ENCODE assay signal across 13 cellular contexts in genomic region chr3:127857270-127857801, GRCh38. TPM values are rescaled to one million over a fixed set of nuclear protein-coding genes. Genes with fewer than 3 reads are reported as not detected.
DNase-seq lines count a peak whose midpoint lies in the region; ATAC-seq and TF ChIP-seq lines count a peak whose summit lies in the region.
"Had no signal": no experiment of that assay in that cellular context is flagged by ENCODE, and none has a peak within 500 bp of the region (broad histone marks: within the 10 kb centered on the region; RNA-seq: fewer than 3 reads in every experiment).

No MANE protein-coding gene starts in this region.

- H2BK5ac ChIP-seq in neuronal stem cell (ENCODE audit: low read length) = no peak overlapping the region

- TF ChIP-seq CTCF in astrocyte of the cerebellum (IDR thresholded peaks at IDR 0.05; ENCODE audit: low read depth, low read length, missing control alignments) = peak; percentile 15

- H3K27me3 ChIP-seq in neuronal stem cell (ENCODE audit: control insufficient read depth in 3 of 3, insufficient read depth in 3 of 3, low read depth in 1 of 3, low read length in 3 of 3) = peaks cover 0 to 8% (median 0%) of the 10 kb centered on the region in 3 experiments

- H2AK5ac ChIP-seq in neuronal stem cell (ENCODE audit: low read depth, low read length) = no peak overlapping the region

- no peak overlapping the region for H3K18ac ChIP-seq in neuronal stem cell (ENCODE audit: low read length)

- H3K4me3 ChIP-seq in astrocyte of the cerebellum (ENCODE audit: low read depth, low read length) (no peak overlapping the region), neuronal stem cell (ENCODE audit: low read length in 2 of 2) (no peak overlapping the region)
- H3K4me3 ChIP-seq: SK-N-MC had no signal

- no peak overlapping the region for H2BK12ac ChIP-seq in neuronal stem cell (ENCODE audit: low read length)

- no peaks in the 10 kb centered on the region for H3K79me1 ChIP-seq in neuronal stem cell (ENCODE audit: low read depth, low read length)

- in situ Hi-C loops in astrocyte of the cerebellum (cut with HindIII; ENCODE audit: low sequenced_read_pairs) = no loop called here

- no peak overlapping the region for H4K91ac ChIP-seq in neuronal stem cell (ENCODE audit: low read depth, low read length, poor library complexity)

- no peak overlapping the region for H3K4me2 ChIP-seq in neuronal stem cell (ENCODE audit: insufficient read depth, low read length, poor library complexity, severe bottlenecking)

- no peak overlapping the region for H3K4ac ChIP-seq in neuronal stem cell (ENCODE audit: low read length)

- H3K9ac ChIP-seq in neuronal stem cell (ENCODE audit: low read depth, low read length, poor library complexity) = no peak overlapping the region

- peak; percentile 7 for DNase-seq in Daoy (ENCODE audit: low read depth)
- no peak for DNase-seq in astrocyte of the cerebellum (ENCODE audit: low read depth)
- peak; percentile 9 for DNase-seq in mesenteric fat pad (ENCODE audit: low spot score)
- DNase-seq in neuronal stem cell (ENCODE audit: low spot score) = no peak
- DNase-seq in stimulated activated CD4-positive, alpha-beta T cell treated with anti-CD3 and anti-CD28 coated beads, Interleukin-15, amount 100 ng/mL, for 24 hours = no peak
- DNase-seq: activated CD4-positive, alpha-beta T cell treated with anti-CD3 and anti-CD28 coated beads, Interleukin-2, amount 50 U/mL, for 4 hours; GF-D8; NCI-H226; nephron progenitor cell; stimulated activated naive CD8-positive, alpha-beta T cell treated with anti-CD3 and anti-CD28 coated beads, Interleukin-15, Interleukin-2, amounts not matched to agents 100 U/mL and 50 U/mL, for 24 hours had no signal

- WGBS in neuronal stem cell (ENCODE audit: extremely low coverage in 2 of 2, insufficient read length in 2 of 2, insufficient replicate concordance in 1 of 2), 2 donors = no CpG with 5 or more reads among the region's 6 CpGs

- peaks cover 0 to 3% of the 10 kb centered on the region in 2 donors for H3K4me1 ChIP-seq in neuronal stem cell (ENCODE audit: control insufficient read depth in 2 of 2, insufficient read depth in 1 of 2, low read depth in 1 of 2, low read length in 2 of 2)

- no peak overlapping the region for H3K14ac ChIP-seq in neuronal stem cell (ENCODE audit: low read length)

- ATAC-seq in HG02759 (IDR thresholded peaks at IDR 0.05; ENCODE audit: unreplicated experiment) (peak; percentile 50), HG02973 (IDR thresholded peaks at IDR 0.05; ENCODE audit: unreplicated experiment) (no peak)
- ATAC-seq: stimulated activated naive CD8-positive, alpha-beta T cell treated with anti-CD3 and anti-CD28 coated beads, Interleukin-15, Interleukin-2, amounts not matched to agents 100 U/mL and 50 U/mL, for 24 hours had no signal

- no peak overlapping the region for H2AFZ ChIP-seq in neuronal stem cell (ENCODE audit: low read length)

- no peaks in the 10 kb centered on the region for H3K9me3 ChIP-seq in neuronal stem cell (replicated peaks in 1 of 2; ENCODE audit: control insufficient read depth in 2 of 2, insufficient read depth in 1 of 2, low read depth in 1 of 2, low read length in 2 of 2)

- H3K27ac ChIP-seq in neuronal stem cell (replicated peaks; ENCODE audit: low read length) = no peak overlapping the region
- H3K27ac ChIP-seq: SK-N-MC had no signal

- no peak overlapping the region for H2BK120ac ChIP-seq in neuronal stem cell (ENCODE audit: low read depth, low read length)

- H3K36me3 ChIP-seq in neuronal stem cell (replicated peaks in 1 of 2; ENCODE audit: control insufficient read depth in 2 of 2, insufficient read depth in 2 of 2, low read length in 2 of 2) = no peaks in the 10 kb centered on the region

- no peak overlapping the region for H4K8ac ChIP-seq in neuronal stem cell (ENCODE audit: low read depth, low read length)

- no peak overlapping the region for H2BK15ac ChIP-seq in neuronal stem cell (ENCODE audit: low read length)

- no peak overlapping the region for H3K23ac ChIP-seq in neuronal stem cell (ENCODE audit: low read depth, low read length, poor library complexity)

RNA-seq across cellular contexts. Expression of gene MGLL, which starts 35.0 kb away (rescaled TPM):
- 32.1 and 37.1 TPM in 2 replicates for total RNA-seq in Daoy (2014; rRNA removed; shearing (Covaris generic))
- 301 TPM for total RNA-seq in mesenteric fat pad
- 0.25 TPM for polyA plus RNA-seq in neuronal stem cell (2013, experiment 1 of 2)
- 0.44 TPM for polyA plus RNA-seq in neuronal stem cell (2013, experiment 2 of 2)

RNA-seq across cellular contexts. Expression of gene KBTBD12, which starts 57.7 kb away (rescaled TPM):
- not detected in 2 replicates for total RNA-seq in Daoy (2014; rRNA removed; shearing (Covaris generic))
- 0.10 TPM for total RNA-seq in mesenteric fat pad
- 0.06 TPM for polyA plus RNA-seq in neuronal stem cell (2013, experiment 1 of 2)
- 0.10 TPM for polyA plus RNA-seq in neuronal stem cell (2013, experiment 2 of 2)

Comparison
In these comparisons a context has a peak if more than half of its experiments do, and no peak if none do; other contexts are left out.
1. DNase-seq: peak in Daoy (single experiment) and mesenteric fat pad (single experiment); none in astrocyte of the cerebellum (single experiment), neuronal stem cell (single experiment) and stimulated activated CD4-positive, alpha-beta T cell treated with anti-CD3 and anti-CD28 coated beads, Interleukin-15, amount 100 ng/mL, for 24 hours (single experiment).